In the genomic region with DNA sequence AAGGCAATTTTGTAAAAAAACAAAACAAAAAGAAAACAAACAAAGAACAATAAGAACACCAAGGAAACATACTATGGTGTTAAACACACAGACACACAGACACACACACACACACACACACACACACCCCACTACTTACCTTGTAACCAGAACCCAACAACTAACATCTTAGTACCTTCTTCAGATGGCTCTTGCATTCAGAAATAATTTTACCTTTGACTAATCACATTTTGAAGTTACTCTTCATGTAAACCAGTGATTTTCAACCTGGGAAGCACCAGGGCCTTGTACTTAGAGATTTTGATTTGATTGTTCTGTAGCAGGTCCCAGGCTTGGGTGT, we compare ENCODE assay signal across 5 cellular contexts.
"Had no signal": no experiment of that assay in that cellular context is flagged by ENCODE, and none has a peak within 500 bp of the region (broad histone marks: within the 10 kb centered on the region; RNA-seq: fewer than 3 reads in every experiment).

No MANE protein-coding gene starts in this region.

- H3K4me1 Mint-ChIP-seq: IgD-negative memory B cell had no signal

- H3K4me3 ChIP-seq: GM23338, HAP-1 had no signal

- H3K4me3 Mint-ChIP-seq: GM23338, IgD-negative memory B cell had no signal

- H3K9me3 ChIP-seq: HAP-1 had no signal

- DNase-seq: H7, KBM-7 had no signal

- H3K27ac Mint-ChIP-seq: GM23338, IgD-negative memory B cell had no signal

- H3K36me3 ChIP-seq: HAP-1 had no signal

- H3K9me3 Mint-ChIP-seq: GM23338, IgD-negative memory B cell had no signal

- H3K36me3 Mint-ChIP-seq: IgD-negative memory B cell had no signal
